In the genomic region with DNA sequence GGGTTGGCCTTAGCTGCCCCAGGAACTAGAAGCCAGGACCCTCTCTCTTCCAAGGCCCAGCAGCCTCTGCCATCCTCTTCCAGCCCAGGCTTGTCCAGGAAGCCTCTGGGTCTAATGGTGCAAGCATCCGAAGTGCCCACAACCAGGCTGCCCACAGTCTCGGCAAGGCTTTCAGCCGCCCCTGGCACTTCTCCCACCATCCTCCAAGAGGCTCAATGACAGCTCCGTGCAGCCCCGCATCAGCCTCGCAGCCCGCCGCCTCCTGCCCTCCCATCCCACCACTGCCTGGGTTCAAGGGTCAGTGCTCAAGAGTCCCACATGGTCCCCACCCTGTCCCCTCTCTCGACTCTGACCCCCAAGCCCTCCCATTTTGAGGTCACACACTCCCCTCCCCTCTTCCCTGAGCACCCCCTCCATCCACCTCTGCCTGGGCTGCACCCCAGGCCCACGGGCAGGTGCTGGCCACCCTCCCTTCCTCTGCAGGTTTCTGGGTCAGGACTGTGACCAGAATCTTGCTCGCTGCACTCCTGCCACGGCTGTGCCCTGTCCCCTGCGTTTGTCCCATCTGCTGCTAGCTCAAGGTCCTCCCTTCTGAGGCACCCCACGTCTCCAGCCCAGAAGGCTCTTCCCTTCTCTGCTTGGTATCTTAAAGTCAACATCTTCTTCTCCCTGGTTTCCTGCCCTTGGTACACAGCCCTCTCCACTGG, we compare ENCODE assay signal across 21 cellular contexts. TPM values are rescaled to one million over a fixed set of nuclear protein-coding genes. Genes with fewer than 3 reads are reported as not detected.
"Had no signal": no experiment of that assay in that cellular context is flagged by ENCODE, and none has a peak within 500 bp of the region (broad histone marks: within the 10 kb centered on the region; RNA-seq: fewer than 3 reads in every experiment).

No MANE protein-coding gene starts in this region.

- ATAC-seq: activated CD8-positive, alpha-beta T cell treated with anti-CD3 and anti-CD28 coated beads for 36 hours; activated T-cell treated with anti-CD3 and anti-CD28 coated beads, Interleukin-2, amount 50 U/mL, for 4 hours; esophagus mucosa; gastrocnemius medialis; mucosa of descending colon; stimulated activated memory B cell treated with anti-CD40 and anti-IgM and Interleukin-4, amounts not matched to agents 10 μg/mL and 1 μg/mL and 100 μg/mL, for 72 hours had no signal

- H3K27ac Mint-ChIP-seq: activated CD4-positive, alpha-beta T cell treated with anti-CD3 and anti-CD28 coated beads, Interleukin-2, amount 10 ng/mL, durations not matched to agents 24 days and 14 days; activated CD8-positive, alpha-beta T cell treated with anti-CD3 and anti-CD28 coated beads for 36 hours; memory B cell; stimulated activated memory B cell treated with anti-CD40 and anti-IgM and Interleukin-4, amounts not matched to agents 10 μg/mL and 1 μg/mL and 100 μg/mL, for 72 hours had no signal

- H3K27me3 Mint-ChIP-seq: stimulated activated memory B cell treated with anti-CD40 and anti-IgM and Interleukin-4, amounts not matched to agents 10 μg/mL and 1 μg/mL and 100 μg/mL, for 72 hours had no signal

- H3K36me3 Mint-ChIP-seq: brain had no signal

- DNase-seq: activated CD4-positive, alpha-beta T cell treated with anti-CD3 and anti-CD28 coated beads, Interleukin-2, amount 10 ng/mL, durations not matched to agents 24 days and 14 days; activated CD8-positive, alpha-beta T cell treated with anti-CD3 and anti-CD28 coated beads for 36 hours; activated gamma-delta T cell; activated T-cell treated with anti-CD3 and anti-CD28 coated beads, Interleukin-2, amount 50 U/mL, for 4 hours; cerebellar nuclear complex; effector CD4-positive, alpha-beta T cell; gastrocnemius medialis; heart left ventricle; kidney; left ventricle myocardium inferior; mucosa of descending colon; naive B cell; stimulated activated CD4-positive, alpha-beta T cell treated with anti-CD3 and anti-CD28 coated beads, Interleukin-4, amount 100 ng/mL, for 24 hours had no signal

- H3K4me3 Mint-ChIP-seq: activated CD4-positive, alpha-beta T cell treated with anti-CD3 and anti-CD28 coated beads, Interleukin-2, amount 10 ng/mL, durations not matched to agents 24 days and 14 days; activated CD8-positive, alpha-beta T cell treated with anti-CD3 and anti-CD28 coated beads for 36 hours; activated T-cell treated with anti-CD3 and anti-CD28 coated beads, Interleukin-2, amount 50 U/mL, for 4 hours; brain; memory B cell; neural crest cell; stimulated activated memory B cell treated with anti-CD40 and anti-IgM and Interleukin-4, amounts not matched to agents 10 μg/mL and 1 μg/mL and 100 μg/mL, for 72 hours had no signal

RNA-seq across cellular contexts. Expression of a gene that starts 17.2 kb away (rescaled TPM):
- total RNA-seq: neural crest cell had no signal

RNA-seq across cellular contexts. Expression of a gene that starts 36.2 kb away (rescaled TPM):
- total RNA-seq: activated CD4-positive, alpha-beta T cell treated with anti-CD3 and anti-CD28 coated beads, Interleukin-2, amount 10 ng/mL, durations not matched to agents 24 days and 14 days; activated CD8-positive, alpha-beta T cell treated with anti-CD3 and anti-CD28 coated beads for 36 hours; activated T-cell treated with anti-CD3 and anti-CD28 coated beads, Interleukin-2, amount 50 U/mL, for 4 hours; esophagus mucosa; gastrocnemius medialis; heart left ventricle; kidney; left ventricle myocardium inferior; mucosa of descending colon; neural crest cell; osteocyte; T-helper 1 cell treated with Interleukin-12 subunit alpha and Interleukin-12 subunit beta and Interleukin-4 antibody, amounts not matched to agents 30 ng/mL and 1 ng/mL, for 36 hours; urinary bladder had no signal
